13 cellular contexts compared by ENCODE assay signal in the genomic region with DNA sequence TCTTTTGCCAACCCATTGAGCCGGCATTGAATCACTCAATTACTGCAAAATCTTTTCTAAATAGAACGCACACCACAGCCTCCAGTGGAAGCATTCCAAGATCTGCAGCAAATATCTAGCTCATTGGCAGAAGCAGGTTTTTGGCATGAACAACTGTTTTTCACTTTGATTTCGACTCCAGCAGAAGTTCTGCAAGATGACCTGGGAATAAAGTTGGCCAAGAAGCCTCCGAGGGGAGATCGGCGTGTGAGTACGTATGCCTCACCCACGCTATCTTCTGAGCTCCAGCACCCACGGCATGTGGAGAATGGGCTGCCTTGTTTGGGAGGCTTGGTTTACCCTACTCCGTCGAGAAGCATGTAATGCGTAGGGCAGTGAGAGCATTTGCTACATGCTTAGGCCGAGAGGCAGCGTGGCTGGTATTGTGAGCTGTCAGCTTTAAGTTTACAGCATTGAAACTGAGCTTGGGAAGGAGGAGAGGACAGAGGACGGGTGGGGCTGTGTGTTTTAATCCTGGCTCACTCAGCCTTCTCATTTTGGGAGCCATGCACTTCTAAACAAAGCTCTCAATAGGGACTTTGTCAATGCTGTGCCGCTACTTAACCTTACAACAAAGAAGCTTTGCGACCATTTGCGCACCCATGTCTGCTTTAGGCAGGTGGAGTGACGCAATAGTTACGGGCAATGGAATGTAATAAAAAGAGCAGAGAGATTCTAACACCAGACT. TPM values are rescaled to one million over a fixed set of nuclear protein-coding genes. Genes with fewer than 3 reads are reported as not detected.
DNase-seq lines count a peak whose midpoint lies in the region; ATAC-seq and TF ChIP-seq lines count a peak whose summit lies in the region.
"Had no signal": no experiment of that assay in that cellular context is flagged by ENCODE, and none has a peak within 500 bp of the region (broad histone marks: within the 10 kb centered on the region; RNA-seq: fewer than 3 reads in every experiment).

No MANE protein-coding gene starts in this region.

- ATAC-seq in sciatic nerve (peak; percentile 70), GM18505 (IDR thresholded peaks at IDR 0.05; ENCODE audit: unreplicated experiment) (no peak), GM18502 (IDR thresholded peaks at IDR 0.05; ENCODE audit: poor library complexity, unreplicated experiment) (no peak)
- ATAC-seq: stimulated activated effector memory CD8-positive, alpha-beta T cell treated with anti-CD3 and anti-CD28 coated beads, Interleukin-12 subunit alpha, Interleukin-12 subunit beta, amount 100 ng/mL, for 72 hours had no signal

- no peak for TF ChIP-seq POLR2A in GM18505 (IDR thresholded peaks at IDR 0.05; ENCODE audit: borderline replicate concordance, extremely low read depth, insufficient read depth, insufficient read length)

- H3K27ac Mint-ChIP-seq in activated naive CD4-positive, alpha-beta T cell treated with anti-CD3 and anti-CD28 coated beads, Interleukin-2, amount 10 ng/mL, durations not matched to agents 7 days and 5 days, result no peak overlapping the region
- H3K27ac Mint-ChIP-seq: stimulated activated effector memory CD8-positive, alpha-beta T cell treated with anti-CD3 and anti-CD28 coated beads, Interleukin-12 subunit alpha, Interleukin-12 subunit beta, amount 100 ng/mL, for 72 hours had no signal

- H3K4me1 Mint-ChIP-seq in activated naive CD4-positive, alpha-beta T cell treated with anti-CD3 and anti-CD28 coated beads, Interleukin-2, amount 10 ng/mL, durations not matched to agents 7 days and 5 days, result no peaks in the 10 kb centered on the region
- H3K4me1 Mint-ChIP-seq: CD8-positive, alpha-beta memory T cell had no signal

- CTCF ChIA-PET in activated naive CD4-positive, alpha-beta T cell treated with anti-CD3 and anti-CD28 coated beads, Interleukin-2, amount 10 ng/mL, durations not matched to agents 7 days and 5 days (lab: Charles Lee), result interaction anchor here (1.2 to 1.7 kb wide), 2 partner anchors 15 to 105 kb away, joined by 3 to 4 read pairs; no protein-coding TSS in a partner anchor

- H3K27me3 Mint-ChIP-seq in activated naive CD4-positive, alpha-beta T cell treated with anti-CD3 and anti-CD28 coated beads, Interleukin-2, amount 10 ng/mL, durations not matched to agents 7 days and 5 days, result peaks cover 6% of the 10 kb centered on the region

- H3K36me3 Mint-ChIP-seq in activated naive CD4-positive, alpha-beta T cell treated with anti-CD3 and anti-CD28 coated beads, Interleukin-2, amount 10 ng/mL, durations not matched to agents 7 days and 5 days, result no peaks in the 10 kb centered on the region
- H3K36me3 Mint-ChIP-seq: CD8-positive, alpha-beta memory T cell; stimulated activated effector memory CD8-positive, alpha-beta T cell treated with anti-CD3 and anti-CD28 coated beads, Interleukin-12 subunit alpha, Interleukin-12 subunit beta, amount 100 ng/mL, for 72 hours had no signal

- H3K4me3 ChIP-seq in AG10803 (ENCODE audit: low read length) (peak overlapping the region; percentile 24), adipocyte (ENCODE audit: low read length) (peak overlapping the region; percentile 12), fibroblast of pulmonary artery (replicated peaks; ENCODE audit: low read depth, low read length) (no peak overlapping the region)
- H3K4me3 ChIP-seq: spleen had no signal

- intact Hi-C loops in sciatic nerve (cut with DNase I), result loop anchor here (10.0 kb wide), 1 partner anchor 51 kb away; the partner anchor contains the start of gene CLIP4

- no peaks in the 10 kb centered on the region for H3K9me3 ChIP-seq in adipocyte (ENCODE audit: control insufficient read depth, low read length)
- H3K9me3 ChIP-seq: spleen had no signal

- peaks cover 46% of the 10 kb centered on the region for H3K4me1 ChIP-seq in adipocyte (ENCODE audit: control insufficient read depth, insufficient read depth, low read length)

- no peak for TF ChIP-seq CTCF in AG10803 (conservative IDR thresholded peaks at IDR 0.05; ENCODE audit: low read length)
- TF ChIP-seq CTCF in fibroblast of pulmonary artery (IDR thresholded peaks at IDR 0.05; ENCODE audit: low read length, missing control alignments), result no peak

- H3K9ac ChIP-seq in adipocyte (ENCODE audit: low read length), result peak overlapping the region; percentile 4

- no peaks in the 10 kb centered on the region for H3K9me3 Mint-ChIP-seq in activated naive CD4-positive, alpha-beta T cell treated with anti-CD3 and anti-CD28 coated beads, Interleukin-2, amount 10 ng/mL, durations not matched to agents 7 days and 5 days
- H3K9me3 Mint-ChIP-seq: CD8-positive, alpha-beta memory T cell; stimulated activated effector memory CD8-positive, alpha-beta T cell treated with anti-CD3 and anti-CD28 coated beads, Interleukin-12 subunit alpha, Interleukin-12 subunit beta, amount 100 ng/mL, for 72 hours had no signal

- H3K27me3 ChIP-seq in adipocyte (replicated peaks; ENCODE audit: control insufficient read depth, insufficient read depth, low read length), result peaks cover 4% of the 10 kb centered on the region
- H3K27me3 ChIP-seq: spleen had no signal

- H3K36me3 ChIP-seq in adipocyte (ENCODE audit: control insufficient read depth, insufficient read depth, low read length, severe bottlenecking), result no peaks in the 10 kb centered on the region
- H3K36me3 ChIP-seq: spleen had no signal

- DNase-seq in AG10803 (ENCODE audit: low read depth) (peak; percentile 75), adipocyte (ENCODE audit: low read depth) (peak; percentile 85), fibroblast of pulmonary artery (ENCODE audit: low read depth) (peak; percentile 63), sciatic nerve (ENCODE audit: low spot score) (peak; percentile 73)
- DNase-seq in activated naive CD4-positive, alpha-beta T cell treated with Interleukin-2 at 50 U/mL for 16 hours, result no peak
- DNase-seq in activated naive CD4-positive, alpha-beta T cell treated with anti-CD3 and anti-CD28 coated beads, Interleukin-2, amount 10 ng/mL, durations not matched to agents 7 days and 5 days, result no peak
- DNase-seq: CD8-positive, alpha-beta memory T cell; spleen; T1000 had no signal

- H3K4me3 Mint-ChIP-seq in activated naive CD4-positive, alpha-beta T cell treated with anti-CD3 and anti-CD28 coated beads, Interleukin-2, amount 10 ng/mL, durations not matched to agents 7 days and 5 days, result no peak overlapping the region
- H3K4me3 Mint-ChIP-seq: CD8-positive, alpha-beta memory T cell; stimulated activated effector memory CD8-positive, alpha-beta T cell treated with anti-CD3 and anti-CD28 coated beads, Interleukin-12 subunit alpha, Interleukin-12 subunit beta, amount 100 ng/mL, for 72 hours had no signal

RNA-seq across cellular contexts. Expression of gene PCARE, which starts 10.5 kb away (rescaled TPM):
- total RNA-seq in sciatic nerve, result 0.53 TPM
- total RNA-seq: CD8-positive, alpha-beta memory T cell; dermis microvascular lymphatic vessel endothelial cell; spleen had no signal

RNA-seq across cellular contexts. Expression of gene CLIP4, which starts 51.4 kb away (rescaled TPM):
- 85.6 TPM for total RNA-seq in sciatic nerve

Comparison
In these comparisons a context has a peak if more than half of its experiments do, and no peak if none do; other contexts are left out.
1. DNase-seq: peak in AG10803 (single experiment), adipocyte (single experiment), fibroblast of pulmonary artery (single experiment) and sciatic nerve (single experiment); none in activated naive CD4-positive, alpha-beta T cell treated with Interleukin-2 at 50 U/mL for 16 hours (single experiment) and activated naive CD4-positive, alpha-beta T cell treated with anti-CD3 and anti-CD28 coated beads, Interleukin-2, amount 10 ng/mL, durations not matched to agents 7 days and 5 days (single experiment).